In the genomic region with DNA sequence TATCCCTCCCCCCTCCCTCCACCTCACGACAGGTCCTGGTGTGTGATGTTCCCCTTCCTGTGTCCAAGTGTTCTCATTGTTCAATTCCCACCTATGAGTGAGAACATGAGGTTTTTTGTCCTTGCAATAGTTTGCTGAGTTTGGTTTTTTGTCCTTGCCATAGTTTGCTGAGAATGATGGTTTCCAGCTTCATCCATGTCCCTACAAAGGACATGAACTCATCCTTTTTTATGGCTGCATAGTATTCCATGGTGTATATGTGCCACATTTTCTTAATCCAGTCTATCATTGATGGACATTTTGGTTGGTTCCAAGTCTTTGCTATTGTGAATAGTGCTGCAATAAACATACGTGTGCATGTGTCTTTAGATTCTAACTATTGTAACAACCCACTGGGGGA, we compare ENCODE assay signal across 11 cellular contexts. TPM values are rescaled to one million over a fixed set of nuclear protein-coding genes. Genes with fewer than 3 reads are reported as not detected.
"Had no signal": no experiment of that assay in that cellular context is flagged by ENCODE, and none has a peak within 500 bp of the region (broad histone marks: within the 10 kb centered on the region; RNA-seq: fewer than 3 reads in every experiment).

No MANE protein-coding gene starts in this region.

RNA-seq across cellular contexts. Expression of a gene that starts 5.2 kb away (rescaled TPM):
- total RNA-seq: OCI-LY7, PC-3, PC-9, Peyer's patch, Right ventricle myocardium inferior, Right ventricle myocardium superior, RPMI7951, SJCRH30, SJSA1, SK-MEL-5 had no signal
- polyA plus RNA-seq: SK-N-SH had no signal

RNA-seq across cellular contexts. Expression of a gene that starts 43.6 kb away (rescaled TPM):
- total RNA-seq: PC-3, PC-9, RPMI7951, SJCRH30, SJSA1, SK-MEL-5 had no signal
- polyA plus RNA-seq: SK-N-SH had no signal
